ENCODE assay signal across 12 cellular contexts in genomic region chr6:27141472-27142015, GRCh38.
DNase-seq lines count a peak whose midpoint lies in the region; ATAC-seq and TF ChIP-seq lines count a peak whose summit lies in the region.
"Had no signal": no experiment of that assay in that cellular context is flagged by ENCODE, and none has a peak within 500 bp of the region (broad histone marks: within the 10 kb centered on the region; RNA-seq: fewer than 3 reads in every experiment).

No MANE protein-coding gene starts in this region.

- H3K4me1 ChIP-seq in BE2C: peaks cover 8% of the 10 kb centered on the region
- H3K4me1 ChIP-seq in OCI-LY3 (ENCODE audit: low read length): peaks cover 51% of the 10 kb centered on the region
- H3K4me1 ChIP-seq in Caco-2: peaks cover 28% of the 10 kb centered on the region

- H3K36me3 ChIP-seq in BE2C (peaks cover 4% of the 10 kb centered on the region; the same call in 1 of the 2 replicates), OCI-LY3 (replicated peaks; ENCODE audit: low read depth, low read length) (peaks cover 3% of the 10 kb centered on the region), Caco-2 (ENCODE audit: control insufficient read depth, insufficient read depth, low read length) (no peaks in the 10 kb centered on the region; the same call in 1 of the 2 replicates)

- ATAC-seq in GM21367 (IDR thresholded peaks at IDR 0.05; ENCODE audit: unreplicated experiment): no peak

- peaks cover 4% of the 10 kb centered on the region for H3K27me3 Mint-ChIP-seq in glutamatergic neuron (ENCODE audit: unreplicated experiment)
- no peaks in the 10 kb centered on the region for H3K27me3 Mint-ChIP-seq in Caco-2 (ENCODE audit: insufficient read depth, unreplicated experiment)

- POLR2A ChIA-PET in Caco-2 (lab: Charles Lee): no interaction called here

- CTCF ChIA-PET in Caco-2 (lab: Charles Lee): no interaction called here

- H2AFZ ChIP-seq in OCI-LY3 (ENCODE audit: low read depth, low read length): no peak overlapping the region
- H2AFZ ChIP-seq: GM23248 had no signal

- H3K4me1 Mint-ChIP-seq in glutamatergic neuron (ENCODE audit: low read depth, unreplicated experiment) (peaks cover 10% of the 10 kb centered on the region), Caco-2 (ENCODE audit: low read depth, unreplicated experiment) (peaks cover 9% of the 10 kb centered on the region)

- H3K4me3 Mint-ChIP-seq in glutamatergic neuron (ENCODE audit: unreplicated experiment) (peak overlapping the region; percentile 30), Caco-2 (ENCODE audit: unreplicated experiment) (no peak overlapping the region)

- H3K27me3 ChIP-seq in BE2C: no peaks in the 10 kb centered on the region
- H3K27me3 ChIP-seq in OCI-LY3 (ENCODE audit: low read depth, low read length): no peaks in the 10 kb centered on the region
- H3K27me3 ChIP-seq in Caco-2 (replicated peaks; ENCODE audit: control insufficient read depth, insufficient read depth, low read length): no peaks in the 10 kb centered on the region

- peaks cover 50% of the 10 kb centered on the region for H3K79me2 ChIP-seq in OCI-LY3 (ENCODE audit: low read length)

- H3K4me3 ChIP-seq in BE2C (ENCODE audit: low read depth, low read length) (peak overlapping the region; percentile 75), GM12864 (ENCODE audit: low read depth, low read length) (peak overlapping the region; percentile 60), OCI-LY3 (ENCODE audit: low read length) (peak overlapping the region; percentile 74), Caco-2 (ENCODE audit: low read depth, low read length) (no peak overlapping the region)
- H3K4me3 ChIP-seq: GM23248 had no signal

- no peak for TF ChIP-seq CTCF in BE2C (IDR thresholded peaks at IDR 0.05; ENCODE audit: low read depth, low read length)
- no peak for TF ChIP-seq CTCF in GM12864 (IDR thresholded peaks at IDR 0.05; ENCODE audit: low read depth, low read length, missing control alignments)
- no peak for TF ChIP-seq CTCF in OCI-LY3 (IDR thresholded peaks at IDR 0.05; ENCODE audit: low read depth, low read length)
- TF ChIP-seq CTCF in glutamatergic neuron (IDR thresholded peaks at IDR 0.05; ENCODE audit: partially characterized antibody, unreplicated experiment): no peak
- no peak for TF ChIP-seq CTCF in Caco-2 (IDR thresholded peaks at IDR 0.05; ENCODE audit: insufficient read depth in 1 of 2, low read depth in 1 of 2, low read length in 1 of 2, severe bottlenecking in 1 of 2, unreplicated experiment in 1 of 2)

- no peak overlapping the region for H3K27ac Mint-ChIP-seq in glutamatergic neuron (ENCODE audit: unreplicated experiment)
- H3K27ac Mint-ChIP-seq in Caco-2 (ENCODE audit: unreplicated experiment): no peak overlapping the region

- H3K27ac ChIP-seq in OCI-LY3 (ENCODE audit: low read length): peak overlapping the region; percentile 98
- H3K27ac ChIP-seq: GM23248 had no signal

- DNase-seq in BE2C (no peak), GM12864 (ENCODE audit: low read depth) (no peak), glutamatergic neuron (no peak), iPS-NIHi7 (ENCODE audit: extremely low spot score) (no peak), Caco-2 (no peak), mucosa of gallbladder (ENCODE audit: low spot score) (no peak)
- DNase-seq: DMS 273 treated with DMSO at 0.1 percent for 48 hours; GM23248; NCI-H187 treated with DMSO at 0.1 percent for 48 hours; stimulated activated naive CD4-positive, alpha-beta T cell had no signal

- no peaks in the 10 kb centered on the region for H3K36me3 Mint-ChIP-seq in glutamatergic neuron (ENCODE audit: unreplicated experiment)
- H3K36me3 Mint-ChIP-seq in Caco-2 (ENCODE audit: insufficient read depth, unreplicated experiment): peaks cover 31% of the 10 kb centered on the region

- no peaks in the 10 kb centered on the region for H4K20me1 ChIP-seq in OCI-LY3 (ENCODE audit: insufficient read depth, low read length)

- peaks cover 5% of the 10 kb centered on the region for H3K9me3 Mint-ChIP-seq in glutamatergic neuron (ENCODE audit: unreplicated experiment)
- no peaks in the 10 kb centered on the region for H3K9me3 Mint-ChIP-seq in Caco-2 (ENCODE audit: unreplicated experiment)

- H3K9me3 ChIP-seq in BE2C (no peaks in the 10 kb centered on the region), OCI-LY3 (ENCODE audit: insufficient read depth, low read length) (peaks cover 5% of the 10 kb centered on the region; the same call in 1 of the 2 replicates), Caco-2 (no peaks in the 10 kb centered on the region)

- peak overlapping the region; percentile 79 for H3K4me2 ChIP-seq in OCI-LY3 (ENCODE audit: low read length)

- peak overlapping the region; percentile 73 for H3K9ac ChIP-seq in OCI-LY3 (ENCODE audit: low read length)
- H3K9ac ChIP-seq: GM23248 had no signal

- intact Hi-C loops in Caco-2 (cut with micrococcal nuclease; ENCODE audit: unreplicated experiment): no loop called here

- BruUV-seq in Caco-2 (replicated peaks; lab: Mats Ljungman, UMichigan): no TSS peak
